ENCODE assay signal across 16 cellular contexts in genomic region chr11:46383404-46383758, GRCh38. TPM values are rescaled to one million over a fixed set of nuclear protein-coding genes. Genes with fewer than 3 reads are reported as not detected.
A peak's percentile ranks its signal among the peaks of the same experiment; 100 is the strongest.
DNase-seq lines count a peak whose midpoint lies in the region; ATAC-seq, FAIRE-seq and TF ChIP-seq lines count a peak whose summit lies in the region.
"Had no signal": no experiment of that assay in that cellular context is flagged by ENCODE, and none has a peak within 500 bp of the region (broad histone marks: within the 10 kb centered on the region; RNA-seq: fewer than 3 reads in every experiment).

No MANE protein-coding gene starts in this region.

- no peak for ATAC-seq in CD8-positive, alpha-beta T cell
- ATAC-seq in T-cell (replicated peaks in 1 of 4): no peak
- ATAC-seq in GM21619 (IDR thresholded peaks at IDR 0.05; ENCODE audit: unreplicated experiment): no peak
- no peak for ATAC-seq in aorta (ENCODE audit: low FRiP score)

- no peak for FAIRE-seq in GM19239 (lab: Jason Lieb, UNC)

- H3K36me3 ChIP-seq in CD8-positive, alpha-beta T cell (ENCODE audit: insufficient read depth, low read length): no peaks in the 10 kb centered on the region
- H3K36me3 ChIP-seq in mesodermal cell (ENCODE audit: control insufficient read depth, insufficient read depth, low read length) (peaks cover 23% of the 10 kb centered on the region), thyroid gland (no peaks in the 10 kb centered on the region), aorta (ENCODE audit: control insufficient read depth in 1 of 2, insufficient read depth in 2 of 2, low read length in 1 of 2) (no peaks in the 10 kb centered on the region)
- H3K36me3 ChIP-seq: MG63 had no signal

- H3K36me3 Mint-ChIP-seq in CD8-positive, alpha-beta T cell: peaks cover 2% of the 10 kb centered on the region
- no peaks in the 10 kb centered on the region for H3K36me3 Mint-ChIP-seq in T-cell

- H3K9me3 Mint-ChIP-seq in CD8-positive, alpha-beta T cell: no peaks in the 10 kb centered on the region
- no peaks in the 10 kb centered on the region for H3K9me3 Mint-ChIP-seq in T-cell

- CTCF ChIA-PET in CD8-positive, alpha-beta T cell (lab: Charles Lee): interaction anchor here (0.6 to 1.3 kb wide), 5 partner anchors 15 to 1372 kb away, joined by 3 to 8 read pairs (median 3); no protein-coding TSS in a partner anchor
- CTCF ChIA-PET in T-cell (lab: Charles Lee): no interaction called here

- H3K4me3 ChIP-seq in CD8-positive, alpha-beta T cell (ENCODE audit: low read depth, low read length): no peak overlapping the region
- H3K4me3 ChIP-seq in mesodermal cell (ENCODE audit: extremely low read depth, insufficient read depth, low read length, poor library complexity, severe bottlenecking): peak overlapping the region; percentile 80
- H3K4me3 ChIP-seq in thyroid gland (replicated peaks in 1 of 3): no peak overlapping the region
- H3K4me3 ChIP-seq in aorta (ENCODE audit: low read length in 2 of 2): no peak overlapping the region
- H3K4me3 ChIP-seq: MG63 had no signal

- TF ChIP-seq CTCF in CD8-positive, alpha-beta T cell (IDR thresholded peaks at IDR 0.05): no peak
- no peak for TF ChIP-seq CTCF in thyroid gland (IDR thresholded peaks at IDR 0.05)

- no peak overlapping the region for H3K27ac ChIP-seq in CD8-positive, alpha-beta T cell (ENCODE audit: low read depth, low read length)
- H3K27ac ChIP-seq in mesodermal cell (ENCODE audit: low read depth, low read length, severe bottlenecking) (no peak overlapping the region), thyroid gland (no peak overlapping the region), aorta (ENCODE audit: low read depth in 1 of 2, low read length in 2 of 2) (no peak overlapping the region)

- H3K27me3 ChIP-seq in CD8-positive, alpha-beta T cell (ENCODE audit: insufficient read depth, low read length): peaks cover 9% of the 10 kb centered on the region
- H3K27me3 ChIP-seq in thyroid gland (no peaks in the 10 kb centered on the region), aorta (ENCODE audit: control insufficient read depth in 1 of 2, insufficient read depth in 2 of 2, low read length in 1 of 2) (no peaks in the 10 kb centered on the region)
- H3K27me3 ChIP-seq: MG63 had no signal

- intact Hi-C loops in CD8-positive, alpha-beta T cell (cut with DNase I, micrococcal nuclease): loop anchor here in 1 of 2 experiments (5.0 kb wide), 1 partner anchor 36 kb away; the partner anchor contains the start of gene DGKZ
- intact Hi-C loops in thyroid gland (cut with DNase I): no loop called here
- intact Hi-C loops in aorta (cut with DNase I): no loop called here

- H3K9me3 ChIP-seq in CD8-positive, alpha-beta T cell (ENCODE audit: low read length): no peaks in the 10 kb centered on the region
- H3K9me3 ChIP-seq in mesodermal cell (ENCODE audit: control insufficient read depth, low read length): no peaks in the 10 kb centered on the region
- H3K9me3 ChIP-seq in thyroid gland: no peaks in the 10 kb centered on the region
- no peaks in the 10 kb centered on the region for H3K9me3 ChIP-seq in aorta (ENCODE audit: control insufficient read depth, low read length)
- H3K9me3 ChIP-seq: MG63 had no signal

- peak; percentile 24 for DNase-seq in 8988T
- peak in 1 of 7 experiments; percentile 9 for DNase-seq in CD8-positive, alpha-beta T cell
- DNase-seq in T-cell: no peak
- no peak for DNase-seq in GM19239 (ENCODE audit: insufficient read length, low spot score)
- DNase-seq in thyroid gland: no peak
- no peak for DNase-seq in aorta
- DNase-seq: activated effector memory CD4-positive, alpha-beta T cell treated with Interleukin-2 at 50 U/mL for 16 hours; DMS79; kidney glomerular epithelial cell; NCI-H226; Right ventricle myocardium superior; T-helper 2 cell had no signal

- POLR2A ChIA-PET in CD8-positive, alpha-beta T cell (lab: Charles Lee): no interaction called here
- POLR2A ChIA-PET in T-cell (lab: Charles Lee): no interaction called here

- H3K27me3 Mint-ChIP-seq in CD8-positive, alpha-beta T cell (ENCODE audit: low read depth): peaks cover 27% of the 10 kb centered on the region
- peaks cover 23 to 48% of the 10 kb centered on the region in 2 donors for H3K27me3 Mint-ChIP-seq in T-cell

- no peak overlapping the region for H3K27ac Mint-ChIP-seq in CD8-positive, alpha-beta T cell
- no peak overlapping the region for H3K27ac Mint-ChIP-seq in T-cell

- 17 to 83% methylated on average over 1 to 2 of the region's 7 CpGs for WGBS in mesodermal cell (ENCODE audit: insufficient coverage in 2 of 2), 2 experiments
- 82 to 84% methylated on average over 7 of the region's 7 CpGs for WGBS in thyroid gland, 2 donors
- WGBS in aorta, 2 donors: 83 to 89% methylated on average over 7 of the region's 7 CpGs

- no peak for TF ChIP-seq POLR2A in thyroid gland (IDR thresholded peaks at IDR 0.05)

- H3K4me3 Mint-ChIP-seq in CD8-positive, alpha-beta T cell: peak overlapping the region; percentile 37
- peak overlapping the region in 2 of 3 donors; percentile 6 to 50 for H3K4me3 Mint-ChIP-seq in T-cell

- H3K4me1 Mint-ChIP-seq in CD8-positive, alpha-beta T cell (ENCODE audit: low read depth): peaks cover 13% of the 10 kb centered on the region
- peaks cover 7 to 19% (median 15%) of the 10 kb centered on the region in 3 donors for H3K4me1 Mint-ChIP-seq in T-cell

- H3K4me1 ChIP-seq in CD8-positive, alpha-beta T cell (ENCODE audit: insufficient read depth, low read length): peaks cover 11% of the 10 kb centered on the region
- peaks cover 15% of the 10 kb centered on the region for H3K4me1 ChIP-seq in mesodermal cell (ENCODE audit: control insufficient read depth, insufficient read depth, low read length, poor library complexity, severe bottlenecking)
- H3K4me1 ChIP-seq in thyroid gland: peaks cover 8 to 16% of the 10 kb centered on the region in 2 donors
- H3K4me1 ChIP-seq in aorta (ENCODE audit: control insufficient read depth in 1 of 2, insufficient read depth in 2 of 2, low read length in 2 of 2): no peaks in the 10 kb centered on the region

RNA-seq across cellular contexts. Expression of gene MDK, which starts 1.9 kb away (rescaled TPM):
- 1 to 10 TPM; 3.6 TPM for total RNA-seq in CD8-positive, alpha-beta T cell
- total RNA-seq in T-cell: 1 to 10 TPM; 5.8 to 8.6 (median 8.3) TPM
- 1,793 TPM for polyA plus RNA-seq in mesodermal cell (2013, experiment 1 of 2)
- 1,702 TPM for polyA plus RNA-seq in mesodermal cell (2013, experiment 2 of 2)
- 10 to 100 TPM in 3 of 4 donors, 1 to 10 TPM in 1; 3.3 to 24.3 (median 16.7) TPM for total RNA-seq in thyroid gland
- 10 to 100 TPM; 11.8 to 23.4 TPM for total RNA-seq in aorta
- 10 to 100 TPM; 15.8 to 40.3 TPM for polyA plus RNA-seq in aorta

RNA-seq across cellular contexts. Expression of gene CHRM4, which starts 8.2 kb away (rescaled TPM):
- total RNA-seq in CD8-positive, alpha-beta T cell: 1 to 10 TPM; 2.9 to 4.1 TPM
- total RNA-seq in T-cell: 1 to 10 TPM in 2 of 5 donors, under 1 TPM in 2, not detected in 1; 0.18 to 3.9 (median 1.5) TPM
- not detected for polyA plus RNA-seq in mesodermal cell (2013, experiment 1 of 2)
- 0.56 TPM for polyA plus RNA-seq in mesodermal cell (2013, experiment 2 of 2)
- total RNA-seq in thyroid gland: under 1 TPM in 1 of 4 donors, not detected in 3; 0.22 TPM
- under 1 TPM in 1 of 2 donors, not detected in 1; 0.29 TPM for total RNA-seq in aorta
- 1 to 10 TPM in 1 of 2 donors, under 1 TPM in 1; 0.28 to 1.9 TPM for polyA plus RNA-seq in aorta
- total RNA-seq: fibroblast of villous mesenchyme, Right ventricle myocardium superior had no signal

RNA-seq across cellular contexts. Expression of gene DGKZ, which starts 36.1 kb away (rescaled TPM):
- 100 to 1,000 TPM; 131 to 135 TPM for total RNA-seq in CD8-positive, alpha-beta T cell
- total RNA-seq in T-cell: 100 to 1,000 TPM; 235 to 318 (median 251) TPM
- 58.8 TPM for polyA plus RNA-seq in mesodermal cell (2013, experiment 1 of 2)
- polyA plus RNA-seq in mesodermal cell (2013, experiment 2 of 2): 45.7 TPM
- total RNA-seq in thyroid gland: 10 to 100 TPM; 29.7 to 53.5 (median 41.8) TPM
- total RNA-seq in aorta: 10 to 100 TPM; 36.1 to 61.1 TPM
- polyA plus RNA-seq in aorta: 10 to 100 TPM; 15.8 to 33.4 TPM
